11 cellular contexts compared by ENCODE assay signal in the genomic region with DNA sequence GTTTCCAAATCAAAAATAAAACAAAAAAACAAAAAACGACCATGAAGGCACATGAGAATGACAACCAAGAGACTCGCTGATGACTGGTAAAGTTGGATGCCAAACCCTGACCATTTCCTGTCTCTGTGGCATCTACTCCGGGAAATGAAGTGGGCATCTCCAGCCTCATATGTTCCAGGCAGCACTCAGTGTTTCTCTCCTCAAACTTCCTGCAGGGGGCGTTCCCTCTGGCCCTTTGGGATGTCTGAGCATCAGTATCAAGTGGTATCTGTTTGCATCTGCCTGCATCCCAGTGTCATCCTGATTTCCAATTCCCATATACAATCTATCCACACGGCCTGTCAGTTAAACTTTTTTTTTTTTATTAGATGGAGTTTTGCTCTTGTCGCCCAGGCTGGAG. TPM values are rescaled to one million over a fixed set of nuclear protein-coding genes. Genes with fewer than 3 reads are reported as not detected.
DNase-seq lines count a peak whose midpoint lies in the region; ATAC-seq and TF ChIP-seq lines count a peak whose summit lies in the region.
"Had no signal": no experiment of that assay in that cellular context is flagged by ENCODE, and none has a peak within 500 bp of the region (broad histone marks: within the 10 kb centered on the region; RNA-seq: fewer than 3 reads in every experiment).

No MANE protein-coding gene starts in this region.

- no peak overlapping the region for H3K4me3 Mint-ChIP-seq in activated T-cell treated with anti-CD3 and anti-CD28 coated beads, Interleukin-2, amount 50 U/mL, for 72 hours
- no peak overlapping the region for H3K4me3 Mint-ChIP-seq in activated T-cell treated with anti-CD3 and anti-CD28 coated beads, Interleukin-2, amount 50 U/mL, for 4 hours
- no peak overlapping the region for H3K4me3 Mint-ChIP-seq in stimulated activated effector memory CD8-positive, alpha-beta T cell treated with anti-CD3 and anti-CD28 coated beads, Interleukin-12 subunit alpha, Interleukin-12 subunit beta, amount 100 ng/mL, for 72 hours
- H3K4me3 Mint-ChIP-seq: dendritic cell treated with granulocyte-macrophage colony-stimulating factor and Interleukin-4, amounts not matched to agents 40 ng/mL and 50 ng/mL, for 4 days had no signal

- no peaks in the 10 kb centered on the region for H3K9me3 Mint-ChIP-seq in activated T-cell treated with anti-CD3 and anti-CD28 coated beads, Interleukin-2, amount 50 U/mL, for 72 hours
- no peaks in the 10 kb centered on the region for H3K9me3 Mint-ChIP-seq in activated T-cell treated with anti-CD3 and anti-CD28 coated beads, Interleukin-2, amount 50 U/mL, for 4 hours
- no peaks in the 10 kb centered on the region for H3K9me3 Mint-ChIP-seq in stimulated activated effector memory CD8-positive, alpha-beta T cell treated with anti-CD3 and anti-CD28 coated beads, Interleukin-12 subunit alpha, Interleukin-12 subunit beta, amount 100 ng/mL, for 72 hours
- H3K9me3 Mint-ChIP-seq: dendritic cell treated with granulocyte-macrophage colony-stimulating factor and Interleukin-4, amounts not matched to agents 40 ng/mL and 50 ng/mL, for 4 days had no signal

- H3K36me3 ChIP-seq in Loucy (ENCODE audit: insufficient read depth, low read length): no peaks in the 10 kb centered on the region
- H3K36me3 ChIP-seq in body of pancreas (replicated peaks in 1 of 2; ENCODE audit: insufficient read depth in 1 of 2, low read depth in 2 of 2): no peaks in the 10 kb centered on the region
- no peaks in the 10 kb centered on the region for H3K36me3 ChIP-seq in right atrium auricular region
- H3K36me3 ChIP-seq: thyroid gland had no signal

- H3K79me2 ChIP-seq in Loucy (ENCODE audit: insufficient read depth, low read length): no peaks in the 10 kb centered on the region

- no peak overlapping the region for H3K27ac Mint-ChIP-seq in activated T-cell treated with anti-CD3 and anti-CD28 coated beads, Interleukin-2, amount 50 U/mL, for 72 hours
- H3K27ac Mint-ChIP-seq in stimulated activated effector memory CD8-positive, alpha-beta T cell treated with anti-CD3 and anti-CD28 coated beads, Interleukin-12 subunit alpha, Interleukin-12 subunit beta, amount 100 ng/mL, for 72 hours: no peak overlapping the region
- H3K27ac Mint-ChIP-seq: dendritic cell treated with granulocyte-macrophage colony-stimulating factor and Interleukin-4, amounts not matched to agents 40 ng/mL and 50 ng/mL, for 4 days had no signal

- DNase-seq in activated T-cell treated with anti-CD3 and anti-CD28 coated beads, Interleukin-2, amount 50 U/mL, for 72 hours: peak; percentile 28 to 40
- no peak for DNase-seq in activated T-cell treated with anti-CD3 and anti-CD28 coated beads, Interleukin-2, amount 50 U/mL, for 4 hours
- DNase-seq in cardiac fibroblast (ENCODE audit: low read depth in 2 of 2): peak; percentile 7 to 17
- peak in 1 of 2 donors; percentile 49 for DNase-seq in stimulated activated effector memory CD8-positive, alpha-beta T cell treated with anti-CD3 and anti-CD28 coated beads, Interleukin-12 subunit alpha, Interleukin-12 subunit beta, amount 100 ng/mL, for 72 hours (ENCODE audit: low spot score in 2 of 2)
- no peak for DNase-seq in body of pancreas
- DNase-seq in NCI-H1092 (lab: John Stamatoyannopoulos, UW): no peak
- no peak for DNase-seq in right atrium auricular region (ENCODE audit: low spot score)
- DNase-seq: left ventricle myocardium superior, thyroid gland had no signal

- H3K4me3 ChIP-seq in Loucy (ENCODE audit: low read length, poor library complexity, severe bottlenecking): no peak overlapping the region
- H3K4me3 ChIP-seq in cardiac fibroblast (replicated peaks in 1 of 2; ENCODE audit: low read depth in 2 of 2, low read length in 2 of 2): no peak overlapping the region
- H3K4me3 ChIP-seq in body of pancreas: no peak overlapping the region
- no peak overlapping the region for H3K4me3 ChIP-seq in right atrium auricular region
- H3K4me3 ChIP-seq: thyroid gland had no signal

- H3K4me2 ChIP-seq in Loucy (ENCODE audit: low read depth, low read length, poor library complexity, severe bottlenecking): no peak overlapping the region

- ATAC-seq in activated T-cell treated with anti-CD3 and anti-CD28 coated beads, Interleukin-2, amount 50 U/mL, for 72 hours (replicated peaks in 1 of 2): peak; percentile 40 to 73
- ATAC-seq in activated T-cell treated with anti-CD3 and anti-CD28 coated beads, Interleukin-2, amount 50 U/mL, for 4 hours: no peak
- peak; percentile 61 for ATAC-seq in stimulated activated effector memory CD8-positive, alpha-beta T cell treated with anti-CD3 and anti-CD28 coated beads, Interleukin-12 subunit alpha, Interleukin-12 subunit beta, amount 100 ng/mL, for 72 hours
- no peak for ATAC-seq in body of pancreas
- ATAC-seq: left ventricle myocardium superior had no signal

- no peaks in the 10 kb centered on the region for H3K36me3 Mint-ChIP-seq in activated T-cell treated with anti-CD3 and anti-CD28 coated beads, Interleukin-2, amount 50 U/mL, for 72 hours (ENCODE audit: insufficient read depth in 2 of 2)
- no peaks in the 10 kb centered on the region for H3K36me3 Mint-ChIP-seq in activated T-cell treated with anti-CD3 and anti-CD28 coated beads, Interleukin-2, amount 50 U/mL, for 4 hours (ENCODE audit: insufficient read depth)
- H3K36me3 Mint-ChIP-seq in stimulated activated effector memory CD8-positive, alpha-beta T cell treated with anti-CD3 and anti-CD28 coated beads, Interleukin-12 subunit alpha, Interleukin-12 subunit beta, amount 100 ng/mL, for 72 hours: no peaks in the 10 kb centered on the region

- no peaks in the 10 kb centered on the region for H3K9me2 ChIP-seq in Loucy (replicated peaks; ENCODE audit: low read depth, low read length)

- H2AFZ ChIP-seq in Loucy (ENCODE audit: low read length): no peak overlapping the region

- H3K27me3 ChIP-seq in Loucy (ENCODE audit: insufficient read depth, low read length, poor library complexity, severe bottlenecking) (no peaks in the 10 kb centered on the region), body of pancreas (no peaks in the 10 kb centered on the region), right atrium auricular region (no peaks in the 10 kb centered on the region)
- H3K27me3 ChIP-seq: thyroid gland had no signal

- TF ChIP-seq CTCF in Loucy (conservative IDR thresholded peaks at IDR 0.05; ENCODE audit: low read length) (peak; percentile 70), cardiac fibroblast (IDR thresholded peaks at IDR 0.05; ENCODE audit: low read depth, low read length) (peak; percentile 30), body of pancreas (IDR thresholded peaks at IDR 0.05) (no peak), right atrium auricular region (IDR thresholded peaks at IDR 0.05) (no peak)

- peaks cover 27% of the 10 kb centered on the region for H3K27me3 Mint-ChIP-seq in activated T-cell treated with anti-CD3 and anti-CD28 coated beads, Interleukin-2, amount 50 U/mL, for 72 hours (ENCODE audit: low read depth)
- H3K27me3 Mint-ChIP-seq in activated T-cell treated with anti-CD3 and anti-CD28 coated beads, Interleukin-2, amount 50 U/mL, for 4 hours (ENCODE audit: low read depth): peaks cover 16% of the 10 kb centered on the region
- H3K27me3 Mint-ChIP-seq: dendritic cell treated with granulocyte-macrophage colony-stimulating factor and Interleukin-4, amounts not matched to agents 40 ng/mL and 50 ng/mL, for 4 days had no signal

- intact Hi-C loops in body of pancreas (cut with DNase I): no loop called here

- H3K9me3 ChIP-seq in Loucy (ENCODE audit: insufficient read depth, low read depth, low read length) (no peaks in the 10 kb centered on the region), body of pancreas (no peaks in the 10 kb centered on the region), right atrium auricular region (no peaks in the 10 kb centered on the region)
- H3K9me3 ChIP-seq: thyroid gland had no signal

- H3K4me1 ChIP-seq in Loucy (ENCODE audit: insufficient read depth, low read length, poor library complexity, severe bottlenecking) (no peaks in the 10 kb centered on the region), body of pancreas (no peaks in the 10 kb centered on the region), right atrium auricular region (no peaks in the 10 kb centered on the region)
- H3K4me1 ChIP-seq: thyroid gland had no signal

- H4K20me1 ChIP-seq in Loucy (ENCODE audit: insufficient read depth, low read length, poor library complexity, severe bottlenecking): no peaks in the 10 kb centered on the region

- H3K9ac ChIP-seq in Loucy (ENCODE audit: low read depth, low read length, poor library complexity, severe bottlenecking): no peak overlapping the region

- H3F3A ChIP-seq in Loucy (ENCODE audit: low read depth): no peaks in the 10 kb centered on the region

- H3K27ac ChIP-seq in body of pancreas (no peak overlapping the region), right atrium auricular region (no peak overlapping the region)
- H3K27ac ChIP-seq: thyroid gland had no signal

- WGBS in body of pancreas, 2 donors: 9% methylated on average over 6 of the region's 6 CpGs

- H3K4me1 Mint-ChIP-seq in activated T-cell treated with anti-CD3 and anti-CD28 coated beads, Interleukin-2, amount 50 U/mL, for 72 hours (ENCODE audit: low read depth): peaks cover 11% of the 10 kb centered on the region
- peaks cover 2% of the 10 kb centered on the region for H3K4me1 Mint-ChIP-seq in activated T-cell treated with anti-CD3 and anti-CD28 coated beads, Interleukin-2, amount 50 U/mL, for 4 hours (ENCODE audit: low read depth)
- H3K4me1 Mint-ChIP-seq in stimulated activated effector memory CD8-positive, alpha-beta T cell treated with anti-CD3 and anti-CD28 coated beads, Interleukin-12 subunit alpha, Interleukin-12 subunit beta, amount 100 ng/mL, for 72 hours: peaks cover 12% of the 10 kb centered on the region

- no peak for TF ChIP-seq POLR2A in body of pancreas (IDR thresholded peaks at IDR 0.05)

RNA-seq across cellular contexts. Expression of a gene that starts 9.8 kb away (rescaled TPM):
- total RNA-seq in activated T-cell treated with anti-CD3 and anti-CD28 coated beads, Interleukin-2, amount 50 U/mL, for 72 hours: 1 to 10 TPM; 1.0 to 1.6 TPM
- total RNA-seq in activated T-cell treated with anti-CD3 and anti-CD28 coated beads, Interleukin-2, amount 50 U/mL, for 4 hours: 1 to 10 TPM in 1 of 3 donors, under 1 TPM in 1, not detected in 1; 0.51 to 1.3 TPM
- total RNA-seq in body of pancreas (not detected), right atrium auricular region (not detected)
- total RNA-seq: left ventricle myocardium superior had no signal

RNA-seq across cellular contexts. Expression of a gene that starts 20.1 kb away (rescaled TPM):
- total RNA-seq in activated T-cell treated with anti-CD3 and anti-CD28 coated beads, Interleukin-2, amount 50 U/mL, for 72 hours: not detected
- under 1 TPM in 1 of 3 donors, not detected in 2; 0.32 TPM for total RNA-seq in activated T-cell treated with anti-CD3 and anti-CD28 coated beads, Interleukin-2, amount 50 U/mL, for 4 hours
- under 1 TPM in 1 of 2 donors, not detected in 1; 0.26 TPM for total RNA-seq in body of pancreas
- under 1 TPM; 0.16 to 0.44 TPM for total RNA-seq in right atrium auricular region
- total RNA-seq: thyroid gland had no signal

RNA-seq across cellular contexts. Expression of a gene that starts 33.0 kb away (rescaled TPM):
- total RNA-seq in activated T-cell treated with anti-CD3 and anti-CD28 coated beads, Interleukin-2, amount 50 U/mL, for 72 hours: not detected
- total RNA-seq in activated T-cell treated with anti-CD3 and anti-CD28 coated beads, Interleukin-2, amount 50 U/mL, for 4 hours: not detected
- total RNA-seq in body of pancreas (not detected), right atrium auricular region (not detected)
- total RNA-seq: left ventricle myocardium superior, thyroid gland had no signal

RNA-seq across cellular contexts. Expression of a gene that starts 53.1 kb away (rescaled TPM):
- total RNA-seq in activated T-cell treated with anti-CD3 and anti-CD28 coated beads, Interleukin-2, amount 50 U/mL, for 72 hours: not detected
- total RNA-seq in activated T-cell treated with anti-CD3 and anti-CD28 coated beads, Interleukin-2, amount 50 U/mL, for 4 hours: not detected
- total RNA-seq in body of pancreas: under 1 TPM in 1 of 2 donors, not detected in 1; 0.52 TPM
- total RNA-seq in right atrium auricular region: under 1 TPM; 0.08 to 0.26 TPM

RNA-seq across cellular contexts. Expression of a gene that starts 59.7 kb away (rescaled TPM):
- 10 to 100 TPM; 11.1 to 13.3 TPM for total RNA-seq in activated T-cell treated with anti-CD3 and anti-CD28 coated beads, Interleukin-2, amount 50 U/mL, for 72 hours
- 1 to 10 TPM; 5.3 to 7.5 (median 6.0) TPM for total RNA-seq in activated T-cell treated with anti-CD3 and anti-CD28 coated beads, Interleukin-2, amount 50 U/mL, for 4 hours
- total RNA-seq in body of pancreas (1 to 10 TPM; 4.3 to 5.2 TPM), right atrium auricular region (1 to 10 TPM; 3.0 to 4.6 TPM)

Comparison
In these comparisons a context has a peak if more than half of its experiments do, and no peak if none do; other contexts are left out.
1. ATAC-seq: peak in activated T-cell treated with anti-CD3 and anti-CD28 coated beads, Interleukin-2, amount 50 U/mL, for 72 hours (2 of 2) and stimulated activated effector memory CD8-positive, alpha-beta T cell treated with anti-CD3 and anti-CD28 coated beads, Interleukin-12 subunit alpha, Interleukin-12 subunit beta, amount 100 ng/mL, for 72 hours (single experiment); none in activated T-cell treated with anti-CD3 and anti-CD28 coated beads, Interleukin-2, amount 50 U/mL, for 4 hours (0 of 2) and body of pancreas (single experiment).
2. DNase-seq: peak in activated T-cell treated with anti-CD3 and anti-CD28 coated beads, Interleukin-2, amount 50 U/mL, for 72 hours (2 of 2) and cardiac fibroblast (2 of 2); none in activated T-cell treated with anti-CD3 and anti-CD28 coated beads, Interleukin-2, amount 50 U/mL, for 4 hours (single experiment), body of pancreas (0 of 4), NCI-H1092 (single experiment) and right atrium auricular region (single experiment).
3. CTCF ChIP-seq: peak in Loucy (single experiment) and cardiac fibroblast (single experiment); none in body of pancreas (0 of 7) and right atrium auricular region (0 of 2).